ENCODE assay signal across 2 cellular contexts in genomic region chr2:190694479-190694878, GRCh38.
TF ChIP-seq lines count a peak whose summit lies in the region.

No MANE protein-coding gene starts in this region.

TF ChIP-seq in A549, 52 proteins besides CTCF, POLR2A, EP300 and RAD21:
- no peak for TF ChIP-seq HMGXB4 (CRISPR knock-in tag; IDR thresholded peaks at IDR 0.05; ENCODE audit: borderline replicate concordance)
- no peak for TF ChIP-seq CBX2 (IDR thresholded peaks at IDR 0.05; ENCODE audit: borderline replicate concordance, low read depth)
- no peak for TF ChIP-seq SMC3 (IDR thresholded peaks at IDR 0.05)
- no peak for TF ChIP-seq RARB (CRISPR knock-in tag; IDR thresholded peaks at IDR 0.05)
- TF ChIP-seq PHF8 (IDR thresholded peaks at IDR 0.05; ENCODE audit: borderline replicate concordance, low read depth): no peak
- TF ChIP-seq MAFK (IDR thresholded peaks at IDR 0.05; ENCODE audit: partially characterized antibody): peak; percentile 69
- TF ChIP-seq HOXB5 (CRISPR knock-in tag; IDR thresholded peaks at IDR 0.05): no peak
- TF ChIP-seq NFE2L2 (conservative IDR thresholded peaks at IDR 0.05; ENCODE audit: low read length): no peak
TF ChIP-seq in A549: peak in this region for 1.

TF ChIP-seq in IMR-90, 13 proteins besides CTCF, POLR2A, EP300 and RAD21:
- TF ChIP-seq, protein P1, sequence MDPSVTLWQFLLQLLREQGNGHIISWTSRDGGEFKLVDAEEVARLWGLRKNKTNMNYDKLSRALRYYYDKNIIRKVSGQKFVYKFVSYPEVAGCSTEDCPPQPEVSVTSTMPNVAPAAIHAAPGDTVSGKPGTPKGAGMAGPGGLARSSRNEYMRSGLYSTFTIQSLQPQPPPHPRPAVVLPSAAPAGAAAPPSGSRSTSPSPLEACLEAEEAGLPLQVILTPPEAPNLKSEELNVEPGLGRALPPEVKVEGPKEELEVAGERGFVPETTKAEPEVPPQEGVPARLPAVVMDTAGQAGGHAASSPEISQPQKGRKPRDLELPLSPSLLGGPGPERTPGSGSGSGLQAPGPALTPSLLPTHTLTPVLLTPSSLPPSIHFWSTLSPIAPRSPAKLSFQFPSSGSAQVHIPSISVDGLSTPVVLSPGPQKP (IDR thresholded peaks at IDR 0.05; ENCODE audit: borderline replicate concordance, low read depth, low read length): no peak
- TF ChIP-seq MAFK (IDR thresholded peaks at IDR 0.05; ENCODE audit: low read depth, low read length): peak; percentile 69; the same call in 1 of the 2 replicates
TF ChIP-seq in IMR-90: peak in this region for 1.
